Comparison of ENCODE assay signal across 8 cellular contexts in genomic region chr5:7787770-7788169, GRCh38.
"Had no signal": no experiment of that assay in that cellular context is flagged by ENCODE, and none has a peak within 500 bp of the region (broad histone marks: within the 10 kb centered on the region; RNA-seq: fewer than 3 reads in every experiment).

No MANE protein-coding gene starts in this region.

- H3K4me3 ChIP-seq: GM23248, GM23338, HAP-1 had no signal

- H3K36me3 ChIP-seq: HAP-1 had no signal

- H3K9me3 ChIP-seq: HAP-1 had no signal

- H3K4me1 ChIP-seq: HAP-1 had no signal

- DNase-seq: GM23248, GOT3, H7, H9, HCEC 1CT, HFFc6 had no signal

- H3K27ac ChIP-seq: GM23248 had no signal
